ENCODE assay signal across 2 cellular contexts in genomic region chr22:23789121-23789520, GRCh38.
TF ChIP-seq lines count a peak whose summit lies in the region.

No MANE protein-coding gene starts in this region.

TF ChIP-seq in GM12878, 131 proteins besides CTCF, POLR2A, EP300 and RAD21:
- TF ChIP-seq YBX1 (IDR thresholded peaks at IDR 0.05) (no peak), NR2F1 (conservative IDR thresholded peaks at IDR 0.05) (no peak), MAX (IDR thresholded peaks at IDR 0.05; ENCODE audit: low read depth, low read length) (no peak), JUNB (IDR thresholded peaks at IDR 0.05) (no peak), BHLHE40 (IDR thresholded peaks at IDR 0.05; ENCODE audit: borderline replicate concordance in 1 of 2, low read depth in 2 of 2, low read length in 1 of 2) (no peak), NRF1 (conservative IDR thresholded peaks at IDR 0.05; ENCODE audit: low read depth, low read length) (no peak), ZBTB33 (IDR thresholded peaks at IDR 0.05) (no peak), SUPT20H (IDR thresholded peaks at IDR 0.05; ENCODE audit: borderline replicate concordance, control insufficient read depth, low read depth, low read length) (no peak), RAD51 (IDR thresholded peaks at IDR 0.05) (no peak), ZZZ3 (IDR thresholded peaks at IDR 0.05; ENCODE audit: control insufficient read depth, insufficient read length, low read depth) (no peak), HSF1 (IDR thresholded peaks at IDR 0.05; ENCODE audit: low read depth, low read length) (no peak), CBFB (IDR thresholded peaks at IDR 0.05; ENCODE audit: low read depth) (no peak), MXI1 (IDR thresholded peaks at IDR 0.05; ENCODE audit: low read depth, low read length) (no peak), ZBTB40 (IDR thresholded peaks at IDR 0.05; ENCODE audit: borderline replicate concordance) (no peak), NR2C1 (IDR thresholded peaks at IDR 0.05) (no peak), HDAC6 (IDR thresholded peaks at IDR 0.05; ENCODE audit: unreplicated experiment) (no peak), TARDBP (IDR thresholded peaks at IDR 0.05; ENCODE audit: borderline replicate concordance) (no peak), BCL11A (IDR thresholded peaks at IDR 0.05; ENCODE audit: low read depth, low read length) (no peak)

TF ChIP-seq in SK-N-SH, 30 proteins besides CTCF, POLR2A, EP300 and RAD21:
- TF ChIP-seq EZH2phosphoT487 (IDR thresholded peaks at IDR 0.05; ENCODE audit: borderline replicate concordance, low read depth) (no peak), NRF1 (IDR thresholded peaks at IDR 0.05; ENCODE audit: low read depth, low read length) (no peak), MEF2A (IDR thresholded peaks at IDR 0.05; ENCODE audit: borderline replicate concordance, low read depth) (no peak), GABPA (IDR thresholded peaks at IDR 0.05; ENCODE audit: low read depth) (no peak), NFIC (IDR thresholded peaks at IDR 0.05; ENCODE audit: borderline replicate concordance) (no peak), ELF1 (IDR thresholded peaks at IDR 0.05) (no peak), FOSL2 (IDR thresholded peaks at IDR 0.05; ENCODE audit: borderline replicate concordance, low read depth) (no peak), CHD2 (IDR thresholded peaks at IDR 0.05; ENCODE audit: low read length, partially characterized antibody) (no peak), USF1 (IDR thresholded peaks at IDR 0.05; ENCODE audit: borderline replicate concordance, low read depth) (no peak), SIN3A (IDR thresholded peaks at IDR 0.05; ENCODE audit: borderline replicate concordance, low read depth, low read length) (no peak), REST (IDR thresholded peaks at IDR 0.05; ENCODE audit: low read depth, low read length) (no peak), GATA2 (CRISPR knock-in tag; IDR thresholded peaks at IDR 0.05) (no peak), TAF1 (IDR thresholded peaks at IDR 0.05; ENCODE audit: borderline replicate concordance, low read depth, low read length) (no peak), JUND (IDR thresholded peaks at IDR 0.05) (no peak), PBX3 (IDR thresholded peaks at IDR 0.05) (no peak), FOXM1 (IDR thresholded peaks at IDR 0.05; ENCODE audit: low read depth) (no peak), POLR2AphosphoS5 (IDR thresholded peaks at IDR 0.05; ENCODE audit: low read depth, low read length) (no peak), MXI1 (IDR thresholded peaks at IDR 0.05; ENCODE audit: low read depth, low read length) (no peak), SMC3 (IDR thresholded peaks at IDR 0.05; ENCODE audit: low read depth, low read length) (no peak)
